Comparison of ENCODE assay signal across 1 cellular context in the genomic region with DNA sequence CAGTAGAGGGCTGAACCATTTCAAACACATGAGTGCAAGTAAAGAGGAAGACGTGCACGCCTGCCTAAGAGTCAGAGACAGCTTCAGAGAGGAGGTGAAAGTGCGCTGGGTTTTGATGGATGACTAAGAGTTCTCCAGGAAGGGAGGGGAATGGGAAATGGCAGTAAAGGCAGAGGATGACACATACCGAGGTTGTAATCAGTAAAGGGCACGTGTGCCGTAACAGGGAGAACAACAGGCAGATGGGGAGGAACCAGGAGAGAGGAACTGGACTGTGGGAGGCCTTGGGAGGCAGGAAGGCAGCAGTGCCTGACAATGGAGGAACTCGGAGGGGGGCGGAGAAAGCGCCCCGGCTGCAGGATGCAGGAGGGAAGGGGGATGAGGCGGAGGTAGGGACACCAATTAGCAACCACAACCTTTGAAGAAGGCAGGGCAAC.
TF ChIP-seq lines count a peak whose summit lies in the region.

No MANE protein-coding gene starts in this region.

TF ChIP-seq in endothelial cell of umbilical vein, 7 proteins besides CTCF, POLR2A, EP300 and RAD21 (continued from another document):
- TF ChIP-seq EZH2 (IDR thresholded peaks at IDR 0.05; ENCODE audit: borderline replicate concordance, low read depth, low read length, severe bottlenecking) (no peak), GATA2 (IDR thresholded peaks at IDR 0.05; ENCODE audit: insufficient read depth, insufficient read length, low read depth, low read length) (peak; percentile 71), JUN (IDR thresholded peaks at IDR 0.05; ENCODE audit: borderline replicate concordance, insufficient read depth, insufficient read length, low read depth) (peak; percentile 36)
- TF ChIP-seq, protein P1, sequence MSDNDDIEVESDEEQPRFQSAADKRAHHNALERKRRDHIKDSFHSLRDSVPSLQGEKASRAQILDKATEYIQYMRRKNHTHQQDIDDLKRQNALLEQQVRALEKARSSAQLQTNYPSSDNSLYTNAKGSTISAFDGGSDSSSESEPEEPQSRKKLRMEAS (IDR thresholded peaks at IDR 0.05; ENCODE audit: insufficient read depth, insufficient read length), result peak; percentile 18
